ENCODE assay signal across 1 cellular context in the genomic region with DNA sequence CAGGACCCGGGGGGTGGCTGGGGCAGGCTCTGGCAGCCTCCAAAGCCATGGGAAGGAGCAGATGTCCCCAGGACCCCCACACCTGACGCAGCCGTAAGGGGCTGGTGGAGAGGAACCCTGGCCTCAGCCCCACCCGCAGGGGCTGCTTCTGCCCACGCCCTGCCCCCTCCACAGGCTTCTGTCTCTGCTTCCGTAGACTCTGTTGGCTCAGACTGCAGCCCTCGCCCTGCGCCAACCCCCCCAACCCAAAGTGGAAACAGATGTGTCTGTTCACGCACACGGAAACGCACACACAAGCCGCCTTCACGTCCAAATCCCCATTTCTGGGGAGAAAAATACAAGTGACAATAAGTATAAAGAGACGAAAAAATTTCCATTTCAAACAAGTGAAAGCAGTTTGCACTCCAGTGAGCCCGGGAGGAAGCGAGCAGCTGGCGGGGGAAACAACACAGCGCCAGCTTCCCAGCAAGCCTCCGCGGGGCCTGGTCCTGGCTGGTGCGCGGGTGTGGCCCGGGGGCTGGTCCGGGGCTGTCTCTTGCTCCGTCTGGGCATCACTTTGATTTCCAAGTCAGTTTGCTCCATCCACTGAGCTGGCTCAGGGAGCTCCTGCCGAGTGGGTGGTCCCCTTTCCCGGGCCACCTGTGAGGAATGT.
TF ChIP-seq lines count a peak whose summit lies in the region.

No MANE protein-coding gene starts in this region.

TF ChIP-seq in H1, 55 proteins besides CTCF, POLR2A, EP300 and RAD21 (continued from another document):
- TF ChIP-seq ASH2L (IDR thresholded peaks at IDR 0.05; ENCODE audit: low read length) (no peak), SIN3A (conservative IDR thresholded peaks at IDR 0.05 in 1 of 2, IDR thresholded peaks at IDR 0.05 in 1 of 2; ENCODE audit: low read depth in 1 of 2, low read length in 2 of 2) (no peak), CBX8 (IDR thresholded peaks at IDR 0.05; ENCODE audit: borderline replicate concordance, low read depth, low read length) (no peak), SRF (IDR thresholded peaks at IDR 0.05; ENCODE audit: low read depth, low read length) (no peak), TAF7 (optimal IDR thresholded peaks at IDR 0.05; ENCODE audit: borderline replicate concordance, low read depth, low read length) (no peak), MAFK (IDR thresholded peaks at IDR 0.05; ENCODE audit: low read depth, low read length) (no peak), CHD1 (IDR thresholded peaks at IDR 0.05; ENCODE audit: low read depth, low read length) (no peak), SP4 (IDR thresholded peaks at IDR 0.05; ENCODE audit: low read length) (no peak), FOSL1 (IDR thresholded peaks at IDR 0.05; ENCODE audit: insufficient read depth, low read depth, low read length) (no peak), SIX5 (IDR thresholded peaks at IDR 0.05; ENCODE audit: low read depth, low read length) (no peak), SAP30 (IDR thresholded peaks at IDR 0.05; ENCODE audit: insufficient read depth, insufficient replicate concordance, low read length) (no peak)
